In genomic region chr7:100449190-100449795, GRCh38 we compare ENCODE assay signal across 1 cellular context.
A peak's percentile ranks its signal among the peaks of the same experiment; 100 is the strongest.
TF ChIP-seq lines count a peak whose summit lies in the region.

No MANE protein-coding gene starts in this region.

TF ChIP-seq in HepG2, 621 proteins besides CTCF, POLR2A, EP300 and RAD21 (continued from another document and continues in another):
- TF ChIP-seq ZBTB44 (CRISPR knock-in tag; IDR thresholded peaks at IDR 0.05) (no peak), JDP2 (CRISPR knock-in tag; IDR thresholded peaks at IDR 0.05; ENCODE audit: borderline replicate concordance) (no peak), CEBPG (CRISPR knock-in tag; IDR thresholded peaks at IDR 0.05) (peak; percentile 95), KIAA2018 (CRISPR knock-in tag; IDR thresholded peaks at IDR 0.05; ENCODE audit: borderline replicate concordance) (no peak), ZNF414 (CRISPR knock-in tag; IDR thresholded peaks at IDR 0.05) (no peak), SRSF4 (IDR thresholded peaks at IDR 0.05; ENCODE audit: low read depth, low read length, poor library complexity, severe bottlenecking) (no peak), AHR (CRISPR knock-in tag; IDR thresholded peaks at IDR 0.05) (no peak), ATF7 (IDR thresholded peaks at IDR 0.05) (peak; percentile 70), ATF7 (CRISPR knock-in tag; IDR thresholded peaks at IDR 0.05) (no peak), ZNF891 (CRISPR knock-in tag; IDR thresholded peaks at IDR 0.05) (no peak), ATF3 (CRISPR knock-in tag; IDR thresholded peaks at IDR 0.05) (peak; percentile 66), ZNF331 (CRISPR knock-in tag; IDR thresholded peaks at IDR 0.05) (no peak), SAP130 (CRISPR knock-in tag; IDR thresholded peaks at IDR 0.05; ENCODE audit: low read depth) (0 out of 2 replicates have a peak, but pooled peaks have one; percentile 17), SP140L (CRISPR knock-in tag; IDR thresholded peaks at IDR 0.05; ENCODE audit: borderline replicate concordance) (no peak), KLF13 (CRISPR knock-in tag; IDR thresholded peaks at IDR 0.05) (no peak), ZNF703 (CRISPR knock-in tag; IDR thresholded peaks at IDR 0.05; ENCODE audit: borderline replicate concordance) (no peak), SNAPC4 (CRISPR knock-in tag; IDR thresholded peaks at IDR 0.05) (no peak), ZNF160 (CRISPR knock-in tag; IDR thresholded peaks at IDR 0.05) (no peak), MEIS2 (CRISPR knock-in tag; IDR thresholded peaks at IDR 0.05) (no peak), ZNF225 (CRISPR knock-in tag; IDR thresholded peaks at IDR 0.05) (no peak), PAXIP1 (CRISPR knock-in tag; conservative IDR thresholded peaks at IDR 0.05) (no peak), GATAD1 (CRISPR knock-in tag; IDR thresholded peaks at IDR 0.05) (no peak), ZNF709 (CRISPR knock-in tag; IDR thresholded peaks at IDR 0.05) (no peak), ZNF362 (CRISPR knock-in tag; IDR thresholded peaks at IDR 0.05; ENCODE audit: borderline replicate concordance) (no peak), ZBTB25 (CRISPR knock-in tag; IDR thresholded peaks at IDR 0.05) (no peak), MXD4 (CRISPR knock-in tag; IDR thresholded peaks at IDR 0.05) (no peak), HCFC1 (IDR thresholded peaks at IDR 0.05; ENCODE audit: low read depth, low read length) (no peak), FOSL2 (CRISPR knock-in tag; IDR thresholded peaks at IDR 0.05) (no peak), FOXK2 (IDR thresholded peaks at IDR 0.05) (no peak), GATAD2A (CRISPR knock-in tag; IDR thresholded peaks at IDR 0.05) (peak; percentile 68), ELK4 (CRISPR knock-in tag; IDR thresholded peaks at IDR 0.05; ENCODE audit: borderline replicate concordance) (no peak), PRPF4 (IDR thresholded peaks at IDR 0.05; ENCODE audit: low read depth, low read length, poor library complexity, severe bottlenecking) (no peak), SP1 (IDR thresholded peaks at IDR 0.05) (no peak), SP1 (CRISPR knock-in tag; IDR thresholded peaks at IDR 0.05) (no peak), EED (CRISPR knock-in tag; IDR thresholded peaks at IDR 0.05) (no peak), ZC3H4 (CRISPR knock-in tag; IDR thresholded peaks at IDR 0.05; ENCODE audit: borderline replicate concordance) (no peak), KDM6A (CRISPR knock-in tag; IDR thresholded peaks at IDR 0.05; ENCODE audit: low read depth) (no peak), ZMYM3 (CRISPR knock-in tag; IDR thresholded peaks at IDR 0.05) (peak; percentile 70; the same call in 1 of the 2 replicates)
